ENCODE assay signal across 26 cellular contexts in the genomic region with DNA sequence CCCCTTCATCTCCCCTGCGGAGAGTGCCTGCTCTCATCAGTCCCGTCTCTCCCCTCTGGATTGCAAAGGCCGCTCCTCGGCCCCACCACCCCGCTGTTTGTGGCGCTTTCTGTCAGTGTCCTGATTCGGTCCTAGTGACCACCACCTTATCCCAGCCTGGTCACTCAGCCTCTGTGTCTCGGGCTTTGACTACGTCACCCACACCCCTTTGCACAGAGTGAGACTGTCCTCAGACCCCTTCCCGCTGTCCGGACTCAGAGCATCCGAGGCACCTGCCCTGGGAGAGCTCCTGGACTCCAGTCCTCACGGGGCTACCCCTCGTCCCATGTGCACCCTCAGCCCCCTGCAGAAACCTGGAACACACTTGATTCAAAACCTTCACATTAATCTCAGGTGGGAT.
"Had no signal": no experiment of that assay in that cellular context is flagged by ENCODE, and none has a peak within 500 bp of the region (broad histone marks: within the 10 kb centered on the region; RNA-seq: fewer than 3 reads in every experiment).

No MANE protein-coding gene starts in this region.

- H3K27ac ChIP-seq: coronary artery, epithelial cell of prostate, esophagus squamous epithelium, gastrocnemius medialis, hepatocyte, left lung had no signal

- H3K27me3 ChIP-seq: gastrocnemius medialis had no signal

- DNase-seq: effector CD8-positive, alpha-beta T cell; effector memory CD8-positive, alpha-beta T cell; endodermal cell; erythroblast; esophagus squamous epithelium; foreskin fibroblast; foreskin melanocyte; gastrocnemius medialis; glutamatergic neuron; head of caudate nucleus; hypothalamus; immature natural killer cell; islet precursor cell; left cardiac atrium; left ventricle myocardium superior; mesendoderm; midbrain had no signal

- H2AFZ ChIP-seq: hepatocyte had no signal

- H3K4me3 ChIP-seq: coronary artery, esophagus squamous epithelium, gastrocnemius medialis, hepatocyte, left lung, lung had no signal

- H3K4me1 Mint-ChIP-seq: endodermal cell, immature natural killer cell, memory B cell had no signal

- H3K4me1 ChIP-seq: gastrocnemius medialis, left lung had no signal

- H3K9me3 Mint-ChIP-seq: effector memory CD8-positive, alpha-beta T cell; endodermal cell had no signal

- H3K4me2 ChIP-seq: hepatocyte had no signal

- H3K9me3 ChIP-seq: esophagus squamous epithelium, gastrocnemius medialis had no signal

- H3K27ac Mint-ChIP-seq: effector memory CD8-positive, alpha-beta T cell; endodermal cell; immature natural killer cell; memory B cell had no signal

- H3K4me3 Mint-ChIP-seq: effector memory CD8-positive, alpha-beta T cell; endodermal cell; immature natural killer cell; memory B cell had no signal

- H3K36me3 Mint-ChIP-seq: immature natural killer cell, memory B cell had no signal

- H3K79me2 ChIP-seq: hepatocyte had no signal

- FAIRE-seq: colon, endometrium had no signal

- ATAC-seq: effector memory CD8-positive, alpha-beta T cell; esophagus mucosa; gastrocnemius medialis; left cardiac atrium; left lung; left ventricle myocardium superior had no signal

- H3K36me3 ChIP-seq: esophagus squamous epithelium, gastrocnemius medialis, left lung had no signal
